ENCODE assay signal across 1 cellular context in the genomic region with DNA sequence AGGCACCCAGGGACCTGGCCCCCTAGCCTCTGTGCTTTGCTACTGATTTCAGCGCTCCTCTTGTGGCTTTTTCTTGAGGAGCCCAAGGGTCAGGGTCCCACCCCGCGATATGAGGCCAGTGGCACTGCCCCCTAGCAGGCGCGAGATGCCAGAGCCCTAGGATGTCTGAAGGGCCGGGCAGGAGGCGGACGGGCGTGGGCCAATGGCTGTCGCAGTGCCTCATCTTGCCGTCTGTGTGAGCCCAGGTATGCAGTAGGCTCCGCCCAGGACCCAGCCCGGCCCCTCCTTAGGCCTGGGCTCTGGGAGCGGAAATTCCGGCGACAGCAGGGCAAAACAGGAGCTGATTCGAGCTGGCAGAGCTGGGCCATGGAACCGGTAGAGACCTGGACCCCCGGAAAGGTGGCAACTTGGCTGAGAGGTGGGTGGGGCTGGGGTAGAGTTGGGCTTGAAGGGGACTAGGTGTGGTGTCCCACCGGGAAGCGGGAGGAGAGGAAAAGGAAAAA.
A peak's percentile ranks its signal among the peaks of the same experiment; 100 is the strongest.
TF ChIP-seq lines count a peak whose summit lies in the region.

A gene with protein sequence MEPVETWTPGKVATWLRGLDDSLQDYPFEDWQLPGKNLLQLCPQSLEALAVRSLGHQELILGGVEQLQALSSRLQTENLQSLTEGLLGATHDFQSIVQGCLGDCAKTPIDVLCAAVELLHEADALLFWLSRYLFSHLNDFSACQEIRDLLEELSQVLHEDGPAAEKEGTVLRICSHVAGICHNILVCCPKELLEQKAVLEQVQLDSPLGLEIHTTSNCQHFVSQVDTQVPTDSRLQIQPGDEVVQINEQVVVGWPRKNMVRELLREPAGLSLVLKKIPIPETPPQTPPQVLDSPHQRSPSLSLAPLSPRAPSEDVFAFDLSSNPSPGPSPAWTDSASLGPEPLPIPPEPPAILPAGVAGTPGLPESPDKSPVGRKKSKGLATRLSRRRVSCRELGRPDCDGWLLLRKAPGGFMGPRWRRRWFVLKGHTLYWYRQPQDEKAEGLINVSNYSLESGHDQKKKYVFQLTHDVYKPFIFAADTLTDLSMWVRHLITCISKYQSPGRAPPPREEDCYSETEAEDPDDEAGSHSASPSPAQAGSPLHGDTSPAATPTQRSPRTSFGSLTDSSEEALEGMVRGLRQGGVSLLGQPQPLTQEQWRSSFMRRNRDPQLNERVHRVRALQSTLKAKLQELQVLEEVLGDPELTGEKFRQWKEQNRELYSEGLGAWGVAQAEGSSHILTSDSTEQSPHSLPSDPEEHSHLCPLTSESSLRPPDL (plus strand): TSS at position 310 of the 503 bp plus-strand sequence. CDS start 57 bp downstream, at position 367.

TF ChIP-seq in HepG2, 621 proteins besides CTCF, POLR2A, EP300 and RAD21 (continued from another document and continues in another):
- TF ChIP-seq, protein P1, sequence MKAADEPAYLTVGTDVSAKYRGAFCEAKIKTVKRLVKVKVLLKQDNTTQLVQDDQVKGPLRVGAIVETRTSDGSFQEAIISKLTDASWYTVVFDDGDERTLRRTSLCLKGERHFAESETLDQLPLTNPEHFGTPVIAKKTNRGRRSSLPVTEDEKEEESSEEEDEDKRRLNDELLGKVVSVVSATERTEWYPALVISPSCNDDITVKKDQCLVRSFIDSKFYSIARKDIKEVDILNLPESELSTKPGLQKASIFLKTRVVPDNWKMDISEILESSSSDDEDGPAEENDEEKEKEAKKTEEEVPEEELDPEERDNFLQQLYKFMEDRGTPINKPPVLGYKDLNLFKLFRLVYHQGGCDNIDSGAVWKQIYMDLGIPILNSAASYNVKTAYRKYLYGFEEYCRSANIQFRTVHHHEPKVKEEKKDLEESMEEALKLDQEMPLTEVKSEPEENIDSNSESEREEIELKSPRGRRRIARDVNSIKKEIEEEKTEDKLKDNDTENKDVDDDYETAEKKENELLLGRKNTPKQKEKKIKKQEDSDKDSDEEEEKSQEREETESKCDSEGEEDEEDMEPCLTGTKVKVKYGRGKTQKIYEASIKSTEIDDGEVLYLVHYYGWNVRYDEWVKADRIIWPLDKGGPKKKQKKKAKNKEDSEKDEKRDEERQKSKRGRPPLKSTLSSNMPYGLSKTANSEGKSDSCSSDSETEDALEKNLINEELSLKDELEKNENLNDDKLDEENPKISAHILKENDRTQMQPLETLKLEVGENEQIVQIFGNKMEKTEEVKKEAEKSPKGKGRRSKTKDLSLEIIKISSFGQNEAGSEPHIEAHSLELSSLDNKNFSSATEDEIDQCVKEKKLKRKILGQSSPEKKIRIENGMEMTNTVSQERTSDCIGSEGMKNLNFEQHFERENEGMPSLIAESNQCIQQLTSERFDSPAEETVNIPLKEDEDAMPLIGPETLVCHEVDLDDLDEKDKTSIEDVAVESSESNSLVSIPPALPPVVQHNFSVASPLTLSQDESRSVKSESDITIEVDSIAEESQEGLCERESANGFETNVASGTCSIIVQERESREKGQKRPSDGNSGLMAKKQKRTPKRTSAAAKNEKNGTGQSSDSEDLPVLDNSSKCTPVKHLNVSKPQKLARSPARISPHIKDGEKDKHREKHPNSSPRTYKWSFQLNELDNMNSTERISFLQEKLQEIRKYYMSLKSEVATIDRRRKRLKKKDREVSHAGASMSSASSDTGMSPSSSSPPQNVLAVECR (CRISPR knock-in tag; IDR thresholded peaks at IDR 0.05; ENCODE audit: borderline replicate concordance), result peak; percentile 50; the same call in 1 of the 2 replicates
- no peak for TF ChIP-seq HNF4G (IDR thresholded peaks at IDR 0.05; ENCODE audit: borderline replicate concordance, low read depth, low read length)
- TF ChIP-seq HNF4G (CRISPR knock-in tag; IDR thresholded peaks at IDR 0.05; ENCODE audit: borderline replicate concordance, low read depth), result no peak
- TF ChIP-seq RARG (CRISPR knock-in tag; IDR thresholded peaks at IDR 0.05; ENCODE audit: low read depth), result no peak
- no peak for TF ChIP-seq ZNF564 (CRISPR knock-in tag; IDR thresholded peaks at IDR 0.05)
- TF ChIP-seq ZNF75D (CRISPR knock-in tag; IDR thresholded peaks at IDR 0.05; ENCODE audit: borderline replicate concordance), result no peak
- no peak for TF ChIP-seq ARHGAP35 (CRISPR knock-in tag; IDR thresholded peaks at IDR 0.05; ENCODE audit: borderline replicate concordance)
- no peak for TF ChIP-seq ATF1 (CRISPR knock-in tag; IDR thresholded peaks at IDR 0.05)
- no peak for TF ChIP-seq ZFYVE20 (CRISPR knock-in tag; IDR thresholded peaks at IDR 0.05; ENCODE audit: borderline replicate concordance, low read depth)
- TF ChIP-seq KLF16 (CRISPR knock-in tag; IDR thresholded peaks at IDR 0.05), result no peak
- TF ChIP-seq ZNF232 (CRISPR knock-in tag; IDR thresholded peaks at IDR 0.05; ENCODE audit: borderline replicate concordance), result peak; percentile 22; the same call in 1 of the 2 replicates
- TF ChIP-seq ZNF747 (CRISPR knock-in tag; IDR thresholded peaks at IDR 0.05; ENCODE audit: borderline replicate concordance), result no peak
- TF ChIP-seq YEATS4 (CRISPR knock-in tag; IDR thresholded peaks at IDR 0.05; ENCODE audit: borderline replicate concordance), result peak; percentile 16; the same call in 1 of the 2 replicates
- TF ChIP-seq FOXA3 (CRISPR knock-in tag; IDR thresholded peaks at IDR 0.05), result peak; percentile 12; the same call in 1 of the 2 replicates
- no peak for TF ChIP-seq RFX1 (IDR thresholded peaks at IDR 0.05)
- 0 out of 2 replicates have a peak, but pooled peaks have one; percentile 29 for TF ChIP-seq TBX2 (CRISPR knock-in tag; IDR thresholded peaks at IDR 0.05; ENCODE audit: borderline replicate concordance)
- TF ChIP-seq SRY (CRISPR knock-in tag; IDR thresholded peaks at IDR 0.05), result 0 out of 2 replicates have a peak, but pooled peaks have one; percentile 21
- TF ChIP-seq SMARCE1 (IDR thresholded peaks at IDR 0.05; ENCODE audit: borderline replicate concordance), result no peak
- no peak for TF ChIP-seq IRX3 (CRISPR knock-in tag; IDR thresholded peaks at IDR 0.05; ENCODE audit: borderline replicate concordance, low read depth)
- TF ChIP-seq, protein P2, sequence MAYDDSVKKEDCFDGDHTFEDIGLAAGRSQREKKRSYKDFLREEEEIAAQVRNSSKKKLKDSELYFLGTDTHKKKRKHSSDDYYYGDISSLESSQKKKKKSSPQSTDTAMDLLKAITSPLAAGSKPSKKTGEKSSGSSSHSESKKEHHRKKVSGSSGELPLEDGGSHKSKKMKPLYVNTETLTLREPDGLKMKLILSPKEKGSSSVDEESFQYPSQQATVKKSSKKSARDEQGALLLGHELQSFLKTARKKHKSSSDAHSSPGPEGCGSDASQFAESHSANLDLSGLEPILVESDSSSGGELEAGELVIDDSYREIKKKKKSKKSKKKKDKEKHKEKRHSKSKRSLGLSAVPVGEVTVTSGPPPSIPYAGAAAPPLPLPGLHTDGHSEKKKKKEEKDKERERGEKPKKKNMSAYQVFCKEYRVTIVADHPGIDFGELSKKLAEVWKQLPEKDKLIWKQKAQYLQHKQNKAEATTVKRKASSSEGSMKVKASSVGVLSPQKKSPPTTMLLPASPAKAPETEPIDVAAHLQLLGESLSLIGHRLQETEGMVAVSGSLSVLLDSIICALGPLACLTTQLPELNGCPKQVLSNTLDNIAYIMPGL (CRISPR knock-in tag; IDR thresholded peaks at IDR 0.05; ENCODE audit: borderline replicate concordance in 1 of 2, low read depth in 1 of 2), result 0 out of 4 replicates have a peak, but pooled peaks have one; percentile 27 to 42
- TF ChIP-seq, protein P3, sequence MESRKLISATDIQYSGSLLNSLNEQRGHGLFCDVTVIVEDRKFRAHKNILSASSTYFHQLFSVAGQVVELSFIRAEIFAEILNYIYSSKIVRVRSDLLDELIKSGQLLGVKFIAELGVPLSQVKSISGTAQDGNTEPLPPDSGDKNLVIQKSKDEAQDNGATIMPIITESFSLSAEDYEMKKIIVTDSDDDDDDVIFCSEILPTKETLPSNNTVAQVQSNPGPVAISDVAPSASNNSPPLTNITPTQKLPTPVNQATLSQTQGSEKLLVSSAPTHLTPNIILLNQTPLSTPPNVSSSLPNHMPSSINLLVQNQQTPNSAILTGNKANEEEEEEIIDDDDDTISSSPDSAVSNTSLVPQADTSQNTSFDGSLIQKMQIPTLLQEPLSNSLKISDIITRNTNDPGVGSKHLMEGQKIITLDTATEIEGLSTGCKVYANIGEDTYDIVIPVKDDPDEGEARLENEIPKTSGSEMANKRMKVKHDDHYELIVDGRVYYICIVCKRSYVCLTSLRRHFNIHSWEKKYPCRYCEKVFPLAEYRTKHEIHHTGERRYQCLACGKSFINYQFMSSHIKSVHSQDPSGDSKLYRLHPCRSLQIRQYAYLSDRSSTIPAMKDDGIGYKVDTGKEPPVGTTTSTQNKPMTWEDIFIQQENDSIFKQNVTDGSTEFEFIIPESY (CRISPR knock-in tag; IDR thresholded peaks at IDR 0.05), result peak; percentile 32; the same call in 1 of the 2 replicates
- no peak for TF ChIP-seq BRCA1 (CRISPR knock-in tag; IDR thresholded peaks at IDR 0.05)
- TF ChIP-seq ZNF326 (CRISPR knock-in tag; IDR thresholded peaks at IDR 0.05; ENCODE audit: borderline replicate concordance), result no peak
- TF ChIP-seq ZMAT3 (CRISPR knock-in tag; conservative IDR thresholded peaks at IDR 0.05), result 0 out of 2 replicates have a peak, but pooled peaks have one; percentile 60
- TF ChIP-seq HNRNPLL (IDR thresholded peaks at IDR 0.05; ENCODE audit: low read depth, low read length, poor library complexity, severe bottlenecking), result peak; percentile 83
- TF ChIP-seq THAP11 (CRISPR knock-in tag; IDR thresholded peaks at IDR 0.05), result peak; percentile 54; the same call in 1 of the 2 replicates
- TF ChIP-seq FOSL2 (CRISPR knock-in tag; IDR thresholded peaks at IDR 0.05), result peak; percentile 5; the same call in 1 of the 2 replicates
- TF ChIP-seq CHCHD3 (CRISPR knock-in tag; IDR thresholded peaks at IDR 0.05), result no peak
- TF ChIP-seq, protein P4, sequence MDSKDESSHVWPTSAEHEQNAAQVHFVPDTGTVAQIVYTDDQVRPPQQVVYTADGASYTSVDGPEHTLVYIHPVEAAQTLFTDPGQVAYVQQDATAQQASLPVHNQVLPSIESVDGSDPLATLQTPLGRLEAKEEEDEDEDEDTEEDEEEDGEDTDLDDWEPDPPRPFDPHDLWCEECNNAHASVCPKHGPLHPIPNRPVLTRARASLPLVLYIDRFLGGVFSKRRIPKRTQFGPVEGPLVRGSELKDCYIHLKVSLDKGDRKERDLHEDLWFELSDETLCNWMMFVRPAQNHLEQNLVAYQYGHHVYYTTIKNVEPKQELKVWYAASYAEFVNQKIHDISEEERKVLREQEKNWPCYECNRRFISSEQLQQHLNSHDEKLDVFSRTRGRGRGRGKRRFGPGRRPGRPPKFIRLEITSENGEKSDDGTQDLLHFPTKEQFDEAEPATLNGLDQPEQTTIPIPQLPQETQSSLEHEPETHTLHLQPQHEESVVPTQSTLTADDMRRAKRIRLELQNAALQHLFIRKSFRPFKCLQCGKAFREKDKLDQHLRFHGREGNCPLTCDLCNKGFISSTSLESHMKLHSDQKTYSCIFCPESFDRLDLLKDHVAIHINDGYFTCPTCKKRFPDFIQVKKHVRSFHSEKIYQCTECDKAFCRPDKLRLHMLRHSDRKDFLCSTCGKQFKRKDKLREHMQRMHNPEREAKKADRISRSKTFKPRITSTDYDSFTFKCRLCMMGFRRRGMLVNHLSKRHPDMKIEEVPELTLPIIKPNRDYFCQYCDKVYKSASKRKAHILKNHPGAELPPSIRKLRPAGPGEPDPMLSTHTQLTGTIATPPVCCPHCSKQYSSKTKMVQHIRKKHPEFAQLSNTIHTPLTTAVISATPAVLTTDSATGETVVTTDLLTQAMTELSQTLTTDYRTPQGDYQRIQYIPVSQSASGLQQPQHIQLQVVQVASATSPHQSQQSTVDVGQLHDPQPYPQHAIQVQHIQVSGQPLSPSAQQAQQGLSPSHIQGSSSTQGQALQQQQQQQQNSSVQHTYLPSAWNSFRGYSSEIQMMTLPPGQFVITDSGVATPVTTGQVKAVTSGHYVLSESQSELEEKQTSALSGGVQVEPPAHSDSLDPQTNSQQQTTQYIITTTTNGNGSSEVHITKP (CRISPR knock-in tag; IDR thresholded peaks at IDR 0.05; ENCODE audit: low read depth), result peak; percentile 58; the same call in 1 of the 2 replicates
- TF ChIP-seq RBM39 (IDR thresholded peaks at IDR 0.05; ENCODE audit: low read depth, low read length, poor library complexity, severe bottlenecking), result no peak
- TF ChIP-seq GABPB1 (CRISPR knock-in tag; IDR thresholded peaks at IDR 0.05), result peak; percentile 68; the same call in 1 of the 2 replicates
- TF ChIP-seq PLRG1 (conservative IDR thresholded peaks at IDR 0.05), result no peak
- peak; percentile 65; the same call in 1 of the 2 replicates for TF ChIP-seq ARID2 (CRISPR knock-in tag; IDR thresholded peaks at IDR 0.05; ENCODE audit: borderline replicate concordance)
- no peak for TF ChIP-seq MAZ (IDR thresholded peaks at IDR 0.05; ENCODE audit: borderline replicate concordance, low read depth, low read length)
- peak; percentile 42; the same call in 1 of the 2 replicates for TF ChIP-seq MAZ (CRISPR knock-in tag; IDR thresholded peaks at IDR 0.05; ENCODE audit: low read depth)
- no peak for TF ChIP-seq KLF9 (CRISPR knock-in tag; IDR thresholded peaks at IDR 0.05; ENCODE audit: low read depth)
